ENCODE assay signal across 8 cellular contexts in the genomic region with DNA sequence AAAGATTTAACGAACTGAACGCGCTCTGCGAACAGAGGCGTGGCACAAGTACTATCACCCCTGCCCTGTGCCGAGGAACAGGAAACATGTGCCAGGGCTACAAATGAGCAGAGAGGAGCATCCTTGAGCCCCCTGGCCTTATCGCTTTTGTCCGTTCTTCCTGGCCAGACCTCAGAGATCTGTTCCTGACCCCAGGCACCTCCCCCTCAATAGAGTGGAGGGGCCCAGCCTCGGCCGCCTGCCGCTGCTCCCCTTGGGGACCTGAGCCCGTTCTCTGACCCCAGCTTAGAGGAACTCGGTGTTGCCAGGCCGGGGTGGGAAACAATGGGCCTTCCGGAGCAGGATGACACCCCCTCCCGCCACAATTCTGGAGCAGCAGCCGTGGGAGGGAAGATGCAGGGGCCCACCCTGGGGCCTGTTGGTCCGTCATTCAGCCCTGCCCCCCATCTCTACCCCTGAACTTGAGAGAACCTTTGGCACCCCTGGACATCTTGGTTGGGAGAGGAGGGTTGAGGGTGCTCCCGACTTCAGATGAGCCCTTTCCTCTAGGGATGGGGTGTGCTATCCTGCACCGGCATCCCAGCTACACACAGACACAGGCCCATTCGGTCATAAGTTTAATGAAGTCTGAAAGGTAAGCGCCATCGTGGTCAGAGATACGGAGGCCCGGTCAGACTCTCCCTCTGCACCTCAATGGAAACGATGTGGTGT. TPM values are rescaled to one million over a fixed set of nuclear protein-coding genes. Genes with fewer than 3 reads are reported as not detected.
A peak's percentile ranks its signal among the peaks of the same experiment; 100 is the strongest.
DNase-seq lines count a peak whose midpoint lies in the region; ATAC-seq and TF ChIP-seq lines count a peak whose summit lies in the region.

No MANE protein-coding gene starts in this region.

- peak overlapping the region; percentile 84 for H3K27ac ChIP-seq in CD4-positive, alpha-beta T cell (ENCODE audit: low read depth, low read length)
- no peak overlapping the region for H3K27ac ChIP-seq in HUES64 (ENCODE audit: low read depth, low read length)
- H3K27ac ChIP-seq in sigmoid colon = peak overlapping the region; percentile 90 to 94 (median 93)

- ATAC-seq in CD4-positive, alpha-beta T cell (ENCODE audit: poor library complexity) = no peak
- ATAC-seq in activated CD4-positive, alpha-beta T cell treated with anti-CD3 and anti-CD28 coated beads for 36 hours = no peak
- no peak for ATAC-seq in HG03095 (IDR thresholded peaks at IDR 0.05; ENCODE audit: unreplicated experiment)
- ATAC-seq in HG02642 (IDR thresholded peaks at IDR 0.05; ENCODE audit: poor library complexity, unreplicated experiment) = no peak

- H3K4me1 ChIP-seq in HUES64 (ENCODE audit: insufficient read depth, low read length) (peaks cover 12% of the 10 kb centered on the region), sigmoid colon (peaks cover 0 to 51% (median 46%) of the 10 kb centered on the region in 4 donors)

- intact Hi-C loops in CD4-positive, alpha-beta T cell (cut with DNase I, micrococcal nuclease) = loop anchor here in 1 of 2 experiments (2.0 to 10.0 kb wide), 3 partner anchors 13 to 821 kb away; a partner anchor contains a TSS
- intact Hi-C loops in activated CD4-positive, alpha-beta T cell treated with anti-CD3 and anti-CD28 coated beads for 36 hours (cut with DNase I, micrococcal nuclease) = loop anchor here in 1 of 2 experiments (5.0 kb wide), 1 partner anchor 169 kb away; a partner anchor contains a TSS
- intact Hi-C loops in cardiac septum (cut with DNase I) = loop anchor here (2.0 kb wide), 2 partner anchors 13 to 21 kb away; a partner anchor contains a TSS
- intact Hi-C loops in sigmoid colon (cut with DNase I) = loop anchor here (2.0 to 10.0 kb wide), 3 partner anchors 33 to 271 kb away; a partner anchor contains a TSS

- no peak for TF ChIP-seq CTCF in CD4-positive, alpha-beta T cell (IDR thresholded peaks at IDR 0.05)
- no peak for TF ChIP-seq CTCF in sigmoid colon (IDR thresholded peaks at IDR 0.05)

- TF ChIP-seq POLR2A in sigmoid colon (IDR thresholded peaks at IDR 0.05) = no peak

- H3K4me3 ChIP-seq in HUES64 (ENCODE audit: low read length) (peak overlapping the region; percentile 72), sigmoid colon (peak overlapping the region; percentile 46 to 76 (median 63))

- no peak for TF ChIP-seq EP300 in sigmoid colon (IDR thresholded peaks at IDR 0.05)

- DNase-seq in CD4-positive, alpha-beta T cell = peak in 4 of 10 experiments; percentile 28 to 45 (median 34)
- peak; percentile 71 for DNase-seq in activated CD4-positive, alpha-beta T cell treated with anti-CD3 and anti-CD28 coated beads for 36 hours
- DNase-seq in cardiac septum (ENCODE audit: low spot score) (peak; percentile 86), sigmoid colon (peak; percentile 83), A172 (ENCODE audit: low spot score) (no peak)

- no peak overlapping the region for H3K4me3 Mint-ChIP-seq in CD4-positive, alpha-beta T cell
- no peak overlapping the region for H3K4me3 Mint-ChIP-seq in activated CD4-positive, alpha-beta T cell treated with anti-CD3 and anti-CD28 coated beads for 36 hours

- H3K4me1 Mint-ChIP-seq in CD4-positive, alpha-beta T cell (ENCODE audit: low read depth) = peaks cover 9% of the 10 kb centered on the region
- peaks cover 25% of the 10 kb centered on the region for H3K4me1 Mint-ChIP-seq in activated CD4-positive, alpha-beta T cell treated with anti-CD3 and anti-CD28 coated beads for 36 hours

- no peaks in the 10 kb centered on the region for H3K27me3 ChIP-seq in CD4-positive, alpha-beta T cell (ENCODE audit: control insufficient read depth, insufficient read depth, low read length)
- H3K27me3 ChIP-seq in HUES64 (ENCODE audit: insufficient read depth, low read length) = peaks cover 48% of the 10 kb centered on the region
- no peaks in the 10 kb centered on the region for H3K27me3 ChIP-seq in sigmoid colon

- POLR2A ChIA-PET in CD4-positive, alpha-beta T cell (lab: Charles Lee) = interaction anchor here (0.6 to 2.6 kb wide), 20 partner anchors 13 to 582 kb away, joined by 3 to 79 read pairs (median 8); a partner anchor contains a TSS
- POLR2A ChIA-PET in activated CD4-positive, alpha-beta T cell treated with anti-CD3 and anti-CD28 coated beads for 36 hours (lab: Charles Lee) = interaction anchor here (1.1 to 1.5 kb wide), 4 partner anchors 22 to 317 kb away, joined by 3 to 8 read pairs (median 4); a partner anchor contains a TSS

- no peaks in the 10 kb centered on the region for H3K27me3 Mint-ChIP-seq in CD4-positive, alpha-beta T cell
- no peaks in the 10 kb centered on the region for H3K27me3 Mint-ChIP-seq in activated CD4-positive, alpha-beta T cell treated with anti-CD3 and anti-CD28 coated beads for 36 hours

- peak overlapping the region; percentile 95 for H3K9ac ChIP-seq in HUES64 (ENCODE audit: low read depth, low read length)

- no peak overlapping the region for H3K27ac Mint-ChIP-seq in CD4-positive, alpha-beta T cell
- no peak overlapping the region for H3K27ac Mint-ChIP-seq in activated CD4-positive, alpha-beta T cell treated with anti-CD3 and anti-CD28 coated beads for 36 hours

- WGBS in HUES64 = 7% methylated on average over 26 of the region's 26 CpGs
- WGBS in sigmoid colon, 2 donors = 2 to 4% methylated on average over 26 of the region's 26 CpGs

- H3K36me3 Mint-ChIP-seq in CD4-positive, alpha-beta T cell (ENCODE audit: low read depth) = peaks cover 28% of the 10 kb centered on the region
- peaks cover 38% of the 10 kb centered on the region for H3K36me3 Mint-ChIP-seq in activated CD4-positive, alpha-beta T cell treated with anti-CD3 and anti-CD28 coated beads for 36 hours (ENCODE audit: low read depth)

- H3K9me3 ChIP-seq in CD4-positive, alpha-beta T cell (ENCODE audit: control insufficient read depth, low read length) = no peaks in the 10 kb centered on the region
- H3K9me3 ChIP-seq in HUES64 (ENCODE audit: insufficient read depth, low read depth, low read length) (no peaks in the 10 kb centered on the region), sigmoid colon (no peaks in the 10 kb centered on the region)

- H3K36me3 ChIP-seq in HUES64 (ENCODE audit: insufficient read depth, low read length) (peaks cover 11% of the 10 kb centered on the region; the same call in 1 of the 2 replicates), sigmoid colon (peaks cover 9 to 46% (median 15%) of the 10 kb centered on the region in 4 donors)

- no peaks in the 10 kb centered on the region for H3K9me3 Mint-ChIP-seq in CD4-positive, alpha-beta T cell
- H3K9me3 Mint-ChIP-seq in activated CD4-positive, alpha-beta T cell treated with anti-CD3 and anti-CD28 coated beads for 36 hours (ENCODE audit: low read depth) = no peaks in the 10 kb centered on the region

- CTCF ChIA-PET in CD4-positive, alpha-beta T cell (lab: Charles Lee) = interaction anchor here (1.1 to 2.0 kb wide), 7 partner anchors 11 to 134 kb away, joined by 3 to 13 read pairs (median 5); a partner anchor contains a TSS
- CTCF ChIA-PET in activated CD4-positive, alpha-beta T cell treated with anti-CD3 and anti-CD28 coated beads for 36 hours (lab: Charles Lee) = interaction anchor here (0.7 to 2.4 kb wide), 9 partner anchors 11 to 480 kb away, joined by 3 to 20 read pairs (median 5); a partner anchor contains a TSS

RNA-seq across cellular contexts. Expression of a gene that starts 1.1 kb away (rescaled TPM):
- total RNA-seq in CD4-positive, alpha-beta T cell = 10 to 100 TPM; 15.4 to 16.3 TPM
- 49.8 TPM for polyA plus RNA-seq in HUES64 (2013, experiment 1 of 2)
- polyA plus RNA-seq in HUES64 (2013, experiment 2 of 2) = 47.3 TPM
- total RNA-seq in activated CD4-positive, alpha-beta T cell treated with anti-CD3 and anti-CD28 coated beads for 36 hours = 10 to 100 TPM; 64.7 to 79.8 TPM
- total RNA-seq in cardiac septum = 68.8 TPM
- total RNA-seq in sigmoid colon = 100 to 1,000 TPM in 3 of 4 donors, 10 to 100 TPM in 1; 92.4 to 206 (median 106) TPM
- 100 to 1,000 TPM in 2 of 3 donors, 10 to 100 TPM in 1; 99.4 to 148 (median 138) TPM for polyA plus RNA-seq in sigmoid colon
- 200 and 243 TPM in 2 replicates for total RNA-seq in A172 (2014; rRNA removed; shearing (Covaris generic))

RNA-seq across cellular contexts. Expression of a gene that starts 1.4 kb away (rescaled TPM):
- total RNA-seq in CD4-positive, alpha-beta T cell = 10 to 100 TPM; 29.3 to 29.6 TPM
- 11.1 TPM for polyA plus RNA-seq in HUES64 (2013, experiment 1 of 2)
- 13.9 TPM for polyA plus RNA-seq in HUES64 (2013, experiment 2 of 2)
- 1 to 10 TPM; 3.5 to 5.6 TPM for total RNA-seq in activated CD4-positive, alpha-beta T cell treated with anti-CD3 and anti-CD28 coated beads for 36 hours
- total RNA-seq in cardiac septum (14.7 TPM), sigmoid colon (10 to 100 TPM in 3 of 4 donors, 1 to 10 TPM in 1; 6.8 to 19.9 (median 10.5) TPM)
- 10 to 100 TPM in 1 of 3 donors, 1 to 10 TPM in 2; 2.4 to 11.4 (median 9.0) TPM for polyA plus RNA-seq in sigmoid colon
- not detected in 2 replicates for total RNA-seq in A172 (2014; rRNA removed; shearing (Covaris generic))

RNA-seq across cellular contexts. Expression of a gene that starts 1.6 kb away (rescaled TPM):
- total RNA-seq in CD4-positive, alpha-beta T cell = 1 to 10 TPM; 8.7 TPM
- polyA plus RNA-seq in HUES64 (2013, experiment 1 of 2) = 12.3 TPM
- 8.8 TPM for polyA plus RNA-seq in HUES64 (2013, experiment 2 of 2)
- 10 to 100 TPM; 12.5 to 12.6 TPM for total RNA-seq in activated CD4-positive, alpha-beta T cell treated with anti-CD3 and anti-CD28 coated beads for 36 hours
- total RNA-seq in cardiac septum (12.2 TPM), sigmoid colon (10 to 100 TPM in 2 of 4 donors, 1 to 10 TPM in 2; 7.1 to 14.4 (median 10.7) TPM)
- polyA plus RNA-seq in sigmoid colon = 1 to 10 TPM; 4.2 to 8.6 (median 4.6) TPM
- total RNA-seq in A172 (2014; rRNA removed; shearing (Covaris generic)) = 15.7 and 18.4 TPM in 2 replicates

RNA-seq across cellular contexts. Expression of a gene that starts 22.2 kb away (rescaled TPM):
- total RNA-seq in CD4-positive, alpha-beta T cell = 100 to 1,000 TPM; 189 to 191 TPM
- 9.3 TPM for polyA plus RNA-seq in HUES64 (2013, experiment 1 of 2)
- 10.8 TPM for polyA plus RNA-seq in HUES64 (2013, experiment 2 of 2)
- 10 to 100 TPM; 37.3 to 46.2 TPM for total RNA-seq in activated CD4-positive, alpha-beta T cell treated with anti-CD3 and anti-CD28 coated beads for 36 hours
- total RNA-seq in cardiac septum (22.1 TPM), sigmoid colon (10 to 100 TPM in 1 of 4 donors, 1 to 10 TPM in 3; 6.1 to 11.6 (median 8.5) TPM)
- polyA plus RNA-seq in sigmoid colon = 10 to 100 TPM in 1 of 3 donors, 1 to 10 TPM in 2; 5.5 to 19.4 (median 6.0) TPM
- total RNA-seq in A172 (2014; rRNA removed; shearing (Covaris generic)) = 0.16 and 0.93 TPM in 2 replicates

RNA-seq across cellular contexts. Expression of a gene that starts 32.4 kb away (rescaled TPM):
- 100 to 1,000 TPM; 263 to 297 TPM for total RNA-seq in CD4-positive, alpha-beta T cell
- polyA plus RNA-seq in HUES64 (2013, experiment 1 of 2) = 23.9 TPM
- 24.9 TPM for polyA plus RNA-seq in HUES64 (2013, experiment 2 of 2)
- total RNA-seq in activated CD4-positive, alpha-beta T cell treated with anti-CD3 and anti-CD28 coated beads for 36 hours = 100 to 1,000 TPM; 145 to 161 TPM
- total RNA-seq in cardiac septum (14.2 TPM), sigmoid colon (100 to 1,000 TPM in 3 of 4 donors, 10 to 100 TPM in 1; 97.2 to 147 (median 117) TPM)
- polyA plus RNA-seq in sigmoid colon = 10 to 100 TPM; 33.8 to 88.9 (median 47.4) TPM
- 89.2 and 104 TPM in 2 replicates for total RNA-seq in A172 (2014; rRNA removed; shearing (Covaris generic))
